19 cellular contexts compared by ENCODE assay signal in genomic region chr5:60604771-60605170, GRCh38.
"Had no signal": no experiment of that assay in that cellular context is flagged by ENCODE, and none has a peak within 500 bp of the region (broad histone marks: within the 10 kb centered on the region; RNA-seq: fewer than 3 reads in every experiment).

No MANE protein-coding gene starts in this region.

- H3K9me3 ChIP-seq: esophagus squamous epithelium, gastroesophageal sphincter, left ventricle myocardium inferior, lower lobe of right lung, spleen, thoracic aorta, transverse colon had no signal

- H3K4me1 ChIP-seq: esophagus squamous epithelium, gastroesophageal sphincter, left ventricle myocardium inferior, lower lobe of right lung, spleen, transverse colon had no signal

- H3K27me3 ChIP-seq: esophagus squamous epithelium, gastroesophageal sphincter, spleen, transverse colon had no signal

- H3K27ac ChIP-seq: esophagus squamous epithelium, gastroesophageal sphincter, left ventricle myocardium inferior, lower lobe of right lung, spleen, transverse colon had no signal

- H3K36me3 ChIP-seq: esophagus squamous epithelium, gastroesophageal sphincter, left ventricle myocardium inferior, lower lobe of right lung, spleen, thoracic aorta, transverse colon had no signal

- H3K4me3 ChIP-seq: esophagus squamous epithelium, gastroesophageal sphincter, left ventricle myocardium inferior, lower lobe of right lung, spleen, thoracic aorta, transverse colon had no signal

- DNase-seq: esophagus squamous epithelium; foreskin fibroblast; glutamatergic neuron; left cardiac atrium; left ventricle myocardium inferior; lower lobe of right lung; natural killer cell; posterior cingulate gyrus; right cardiac atrium; spleen; stimulated activated CD4-positive, alpha-beta T cell treated with anti-CD3 and anti-CD28 coated beads, Interleukin-15, amount 100 ng/mL, for 24 hours; stimulated activated CD4-positive, alpha-beta T cell treated with anti-CD3 and anti-CD28 coated beads, Interleukin-1b, Interleukin-23, amount 100 ng/mL, for 48 hours; stimulated activated CD4-positive, alpha-beta T cell treated with anti-CD3 and anti-CD28 coated beads, Interleukin-4, amount 100 ng/mL, for 24 hours; stimulated activated naive B cell treated with anti-CD40 and anti-IgM and Interleukin-4, amounts not matched to agents 10 μg/mL and 1 μg/mL and 100 μg/mL, for 72 hours; stimulated activated naive CD8-positive, alpha-beta T cell treated with anti-CD3 and anti-CD28 coated beads, Interleukin-15, amount 100 ng/mL, for 72 hours; substantia nigra; transverse colon had no signal
